ENCODE assay signal across 18 cellular contexts in the genomic region with DNA sequence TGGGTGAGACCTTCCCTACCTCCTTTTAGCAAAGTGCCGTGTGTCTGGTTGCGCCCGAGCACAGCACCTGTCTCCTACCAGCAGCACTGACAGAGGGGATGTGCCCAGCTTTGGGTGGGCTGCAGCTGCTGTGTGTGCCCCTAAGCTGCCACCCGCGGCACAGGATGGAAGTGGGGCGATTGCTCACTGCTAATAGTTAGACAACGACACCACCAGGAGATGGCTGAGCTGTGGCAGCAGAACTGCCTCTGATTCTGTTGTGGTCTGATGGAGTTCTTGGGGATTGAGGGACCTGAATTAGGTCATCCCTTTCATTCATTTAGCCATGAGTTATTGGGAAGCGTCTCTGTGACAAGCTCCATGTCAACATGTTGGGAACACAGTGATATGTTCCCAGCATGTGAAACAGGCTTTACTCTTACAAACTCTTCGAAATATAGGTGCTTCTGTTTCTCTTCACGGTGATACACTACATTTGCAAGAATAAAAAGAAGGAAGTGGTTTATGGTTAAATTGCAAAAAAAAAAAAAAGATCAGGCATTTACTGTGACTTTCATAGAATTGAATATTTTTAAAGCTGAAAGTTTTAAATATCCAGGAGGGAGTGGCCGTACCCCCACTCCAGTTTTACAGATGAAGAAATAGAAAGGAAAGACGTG.
DNase-seq lines count a peak whose midpoint lies in the region; ATAC-seq lines count a peak whose summit lies in the region.
"Had no signal": no experiment of that assay in that cellular context is flagged by ENCODE, and none has a peak within 500 bp of the region (broad histone marks: within the 10 kb centered on the region; RNA-seq: fewer than 3 reads in every experiment).

No MANE protein-coding gene starts in this region.

- H3K36me3 Mint-ChIP-seq in activated CD8-positive, alpha-beta memory T cell treated with anti-CD3 and anti-CD28 coated beads, Interleukin-2, amount 10 ng/mL, durations not matched to agents 7 days and 5 days = no peaks in the 10 kb centered on the region
- H3K36me3 Mint-ChIP-seq in CD8-positive, alpha-beta memory T cell = no peaks in the 10 kb centered on the region
- H3K36me3 Mint-ChIP-seq in naive thymus-derived CD8-positive, alpha-beta T cell = no peaks in the 10 kb centered on the region
- H3K36me3 Mint-ChIP-seq: brain, type B pancreatic cell had no signal

- ATAC-seq in activated CD8-positive, alpha-beta memory T cell treated with anti-CD3 and anti-CD28 coated beads, Interleukin-2, amount 10 ng/mL, durations not matched to agents 7 days and 5 days = peak; percentile 71
- ATAC-seq in naive thymus-derived CD8-positive, alpha-beta T cell = peak in 1 of 2 donors; percentile 46
- ATAC-seq: PC-3, psoas muscle had no signal

- POLR2A ChIA-PET in CD8-positive, alpha-beta memory T cell (lab: Charles Lee) = interaction anchor here (0.6 to 1.5 kb wide), 5 partner anchors 9 to 1658 kb away, joined by 3 to 9 read pairs (median 3); no protein-coding TSS in a partner anchor
- POLR2A ChIA-PET in naive thymus-derived CD8-positive, alpha-beta T cell (lab: Charles Lee) = no interaction called here

- CTCF ChIA-PET in activated CD8-positive, alpha-beta memory T cell treated with anti-CD3 and anti-CD28 coated beads, Interleukin-2, amount 10 ng/mL, durations not matched to agents 7 days and 5 days (lab: Charles Lee) = interaction anchor here (0.7 to 1.2 kb wide), 2 partner anchors 59 to 213 kb away, joined by 3 read pairs; no protein-coding TSS in a partner anchor
- CTCF ChIA-PET in CD8-positive, alpha-beta memory T cell (lab: Charles Lee) = interaction anchor here (0.9 to 1.9 kb wide), 5 partner anchors 22 to 185 kb away, joined by 3 to 7 read pairs (median 5); a partner anchor contains a TSS

- H3K4me3 Mint-ChIP-seq in activated CD8-positive, alpha-beta memory T cell treated with anti-CD3 and anti-CD28 coated beads, Interleukin-2, amount 10 ng/mL, durations not matched to agents 7 days and 5 days = peak overlapping the region; percentile 18
- H3K4me3 Mint-ChIP-seq in CD8-positive, alpha-beta memory T cell = peak overlapping the region in 6 of 7 donors; percentile 65 to 82 (median 70)
- peak overlapping the region; percentile 26 to 66 (median 58) for H3K4me3 Mint-ChIP-seq in naive thymus-derived CD8-positive, alpha-beta T cell
- H3K4me3 Mint-ChIP-seq: brain, nephron, type B pancreatic cell had no signal

- no peaks in the 10 kb centered on the region for H3K27me3 ChIP-seq in CD8-positive, alpha-beta memory T cell (ENCODE audit: insufficient read depth, low read length, poor library complexity, severe bottlenecking)

- no peaks in the 10 kb centered on the region for H3K36me3 ChIP-seq in CD8-positive, alpha-beta memory T cell (ENCODE audit: insufficient read depth, low read length)

- peaks cover 19% of the 10 kb centered on the region for H3K4me1 ChIP-seq in CD8-positive, alpha-beta memory T cell (ENCODE audit: insufficient read depth, low read length)
- H3K4me1 ChIP-seq: psoas muscle had no signal

- peaks cover 20% of the 10 kb centered on the region for H3K4me1 Mint-ChIP-seq in activated CD8-positive, alpha-beta memory T cell treated with anti-CD3 and anti-CD28 coated beads, Interleukin-2, amount 10 ng/mL, durations not matched to agents 7 days and 5 days
- H3K4me1 Mint-ChIP-seq in CD8-positive, alpha-beta memory T cell = peaks cover 46 to 56% (median 53%) of the 10 kb centered on the region in 3 donors
- peaks cover 15 to 32% (median 24%) of the 10 kb centered on the region in 4 donors for H3K4me1 Mint-ChIP-seq in naive thymus-derived CD8-positive, alpha-beta T cell

- H3K9me3 Mint-ChIP-seq in activated CD8-positive, alpha-beta memory T cell treated with anti-CD3 and anti-CD28 coated beads, Interleukin-2, amount 10 ng/mL, durations not matched to agents 7 days and 5 days (ENCODE audit: low read depth) = no peaks in the 10 kb centered on the region
- no peaks in the 10 kb centered on the region for H3K9me3 Mint-ChIP-seq in CD8-positive, alpha-beta memory T cell
- H3K9me3 Mint-ChIP-seq in naive thymus-derived CD8-positive, alpha-beta T cell = no peaks in the 10 kb centered on the region
- H3K9me3 Mint-ChIP-seq: nephron, type B pancreatic cell had no signal

- peak overlapping the region; percentile 5 for H3K4me3 ChIP-seq in CD8-positive, alpha-beta memory T cell (ENCODE audit: low read length)
- H3K4me3 ChIP-seq: coronary artery, psoas muscle had no signal

- peak; percentile 50 for DNase-seq in activated CD8-positive, alpha-beta memory T cell treated with anti-CD3 and anti-CD28 coated beads, Interleukin-2, amount 10 ng/mL, durations not matched to agents 7 days and 5 days
- DNase-seq in activated CD8-positive, alpha-beta memory T cell treated with anti-CD3 and anti-CD28 coated beads, Interleukin-2, amount 50 U/mL, for 4 hours = no peak
- DNase-seq in CD8-positive, alpha-beta memory T cell = peak in 2 of 5 donors; percentile 4 to 28
- DNase-seq in activated effector memory CD4-positive, alpha-beta T cell treated with Interleukin-2 at 50 U/mL for 16 hours = peak; percentile 15
- peak in 3 of 10 donors; percentile 8 to 23 (median 22) for DNase-seq in naive thymus-derived CD8-positive, alpha-beta T cell
- DNase-seq in NK-92 treated with Interleukin-12 subunit alpha and Interleukin-12 subunit beta, amount 100 ng/mL, for 24 hours (lab: John Stamatoyannopoulos, UW) = no peak
- DNase-seq in OCI-M2 (lab: John Stamatoyannopoulos, UW; ENCODE audit: unreplicated experiment) = no peak
- no peak for DNase-seq in NCI-H1417 treated with DMSO at 0.1 percent for 48 hours (lab: John Stamatoyannopoulos, UW)
- DNase-seq: hypothalamus, NCI-H1105, NCI-H526 treated with DMSO at 0.1 percent for 48 hours, PC-3, psoas muscle, SIG-M5 had no signal

- no peaks in the 10 kb centered on the region for H3K9me3 ChIP-seq in CD8-positive, alpha-beta memory T cell (ENCODE audit: low read length)
- H3K9me3 ChIP-seq: psoas muscle had no signal

- peak overlapping the region; percentile 19 for H3K27ac Mint-ChIP-seq in activated CD8-positive, alpha-beta memory T cell treated with anti-CD3 and anti-CD28 coated beads, Interleukin-2, amount 10 ng/mL, durations not matched to agents 7 days and 5 days
- H3K27ac Mint-ChIP-seq in CD8-positive, alpha-beta memory T cell = peak overlapping the region; percentile 18 to 90 (median 78)
- peak overlapping the region in 7 of 10 donors; percentile 29 to 83 (median 67) for H3K27ac Mint-ChIP-seq in naive thymus-derived CD8-positive, alpha-beta T cell
- H3K27ac Mint-ChIP-seq: brain, nephron, type B pancreatic cell had no signal

- no peak overlapping the region for H3K27ac ChIP-seq in CD8-positive, alpha-beta memory T cell (ENCODE audit: low read depth, low read length)
- H3K27ac ChIP-seq: coronary artery, psoas muscle had no signal

- peaks cover 2% of the 10 kb centered on the region for H3K27me3 Mint-ChIP-seq in activated CD8-positive, alpha-beta memory T cell treated with anti-CD3 and anti-CD28 coated beads, Interleukin-2, amount 10 ng/mL, durations not matched to agents 7 days and 5 days
- no peaks in the 10 kb centered on the region for H3K27me3 Mint-ChIP-seq in CD8-positive, alpha-beta memory T cell
- peaks cover under 1 to 22% (median 11%) of the 10 kb centered on the region in 5 donors for H3K27me3 Mint-ChIP-seq in naive thymus-derived CD8-positive, alpha-beta T cell

Comparison
In these comparisons a context has a peak if more than half of its experiments do, and no peak if none do; other contexts are left out.
1. DNase-seq: peak in activated CD8-positive, alpha-beta memory T cell treated with anti-CD3 and anti-CD28 coated beads, Interleukin-2, amount 10 ng/mL, durations not matched to agents 7 days and 5 days (single experiment) and activated effector memory CD4-positive, alpha-beta T cell treated with Interleukin-2 at 50 U/mL for 16 hours (single experiment); none in activated CD8-positive, alpha-beta memory T cell treated with anti-CD3 and anti-CD28 coated beads, Interleukin-2, amount 50 U/mL, for 4 hours (single experiment), NK-92 treated with Interleukin-12 subunit alpha and Interleukin-12 subunit beta, amount 100 ng/mL, for 24 hours (single experiment), OCI-M2 (single experiment) and NCI-H1417 treated with DMSO at 0.1 percent for 48 hours (single experiment).
2. H3K27ac Mint-ChIP-seq: peak in every context shown above with its lines; median percentile 78 in CD8-positive, alpha-beta memory T cell; 67 in naive thymus-derived CD8-positive, alpha-beta T cell; 19 in activated CD8-positive, alpha-beta memory T cell treated with anti-CD3 and anti-CD28 coated beads, Interleukin-2, amount 10 ng/mL, durations not matched to agents 7 days and 5 days.
3. H3K4me3 Mint-ChIP-seq: peak in every context shown above with its lines; median percentile 70 in CD8-positive, alpha-beta memory T cell; 58 in naive thymus-derived CD8-positive, alpha-beta T cell; 18 in activated CD8-positive, alpha-beta memory T cell treated with anti-CD3 and anti-CD28 coated beads, Interleukin-2, amount 10 ng/mL, durations not matched to agents 7 days and 5 days.